ENCODE assay signal across 19 cellular contexts in the genomic region with DNA sequence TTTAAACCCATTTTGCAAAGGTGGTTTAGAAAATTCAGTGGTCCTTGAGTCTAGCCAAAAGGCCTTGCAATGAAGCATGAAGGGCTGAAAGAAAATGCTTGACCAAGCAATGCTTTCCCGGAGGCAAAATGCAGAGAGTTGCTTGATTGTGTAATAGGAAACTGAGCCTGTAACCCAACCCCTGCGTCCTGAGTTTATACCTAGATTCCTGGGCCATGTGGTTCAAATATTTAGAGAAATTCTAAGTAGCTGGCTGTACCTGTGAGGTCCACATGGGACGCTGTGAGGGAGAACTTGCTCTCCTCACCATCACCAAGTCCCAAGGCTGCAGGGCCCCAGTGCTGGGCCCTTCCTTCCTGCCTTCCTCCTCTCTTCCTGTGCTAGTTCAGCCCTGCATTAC. TPM values are rescaled to one million over a fixed set of nuclear protein-coding genes. Genes with fewer than 3 reads are reported as not detected.
DNase-seq lines count a peak whose midpoint lies in the region; ATAC-seq and TF ChIP-seq lines count a peak whose summit lies in the region.
"Had no signal": no experiment of that assay in that cellular context is flagged by ENCODE, and none has a peak within 500 bp of the region (broad histone marks: within the 10 kb centered on the region; RNA-seq: fewer than 3 reads in every experiment).

No MANE protein-coding gene starts in this region.

- TF ChIP-seq CTCF in nephron progenitor cell (IDR thresholded peaks at IDR 0.05), result no peak

- DNase-seq in ELR (ENCODE audit: low read depth) (peak; percentile 3), HEK293T (ENCODE audit: extremely low spot score) (peak; percentile 25), dedifferentiated amniotic fluid mesenchymal stem cell (ENCODE audit: extremely low spot score) (peak; percentile 75), nephron progenitor cell (no peak), left colon (no peak)
- DNase-seq: activated CD4-positive, alpha-beta memory T cell treated with anti-CD3 and anti-CD28 coated beads, Interleukin-2, amount 10 ng/mL, durations not matched to agents 7 days and 5 days; activated naive CD8-positive, alpha-beta T cell treated with anti-CD3 and anti-CD28 coated beads, Interleukin-2, amount 10 ng/mL, durations not matched to agents 7 days and 5 days; esophagus squamous epithelium; GDM1; GOT3; left cardiac atrium; mucosa of descending colon; NCI-H146; NCI-H345; right cardiac atrium; T-helper 1 cell; WERI-Rb-1 had no signal

- H3K27me3 Mint-ChIP-seq in nephron progenitor cell (ENCODE audit: low read depth, poor library complexity), result peaks cover 10% of the 10 kb centered on the region
- H3K27me3 Mint-ChIP-seq: activated CD4-positive, alpha-beta memory T cell treated with anti-CD3 and anti-CD28 coated beads, Interleukin-2, amount 10 ng/mL, durations not matched to agents 7 days and 5 days had no signal

- CTCF ChIA-PET in HEK293T (lab: Yijun Ruan, JAX), result no interaction called here

- no peak overlapping the region for H3K4me3 Mint-ChIP-seq in nephron progenitor cell
- H3K4me3 Mint-ChIP-seq: activated CD4-positive, alpha-beta memory T cell treated with anti-CD3 and anti-CD28 coated beads, Interleukin-2, amount 10 ng/mL, durations not matched to agents 7 days and 5 days; activated naive CD8-positive, alpha-beta T cell treated with anti-CD3 and anti-CD28 coated beads, Interleukin-2, amount 10 ng/mL, durations not matched to agents 7 days and 5 days had no signal

- no peaks in the 10 kb centered on the region for H3K9me3 Mint-ChIP-seq in nephron progenitor cell
- H3K9me3 Mint-ChIP-seq: activated CD4-positive, alpha-beta memory T cell treated with anti-CD3 and anti-CD28 coated beads, Interleukin-2, amount 10 ng/mL, durations not matched to agents 7 days and 5 days; activated naive CD8-positive, alpha-beta T cell treated with anti-CD3 and anti-CD28 coated beads, Interleukin-2, amount 10 ng/mL, durations not matched to agents 7 days and 5 days had no signal

- ATAC-seq in HG03432 (IDR thresholded peaks at IDR 0.05; ENCODE audit: unreplicated experiment) (no peak), HG02610 (IDR thresholded peaks at IDR 0.05; ENCODE audit: unreplicated experiment) (no peak), left colon (no peak)
- ATAC-seq: left cardiac atrium, mucosa of descending colon, right cardiac atrium had no signal

- intact Hi-C loops in left colon (cut with DNase I, micrococcal nuclease), result no loop called here

- peak overlapping the region; percentile 79 for H3K27ac Mint-ChIP-seq in nephron progenitor cell
- H3K27ac Mint-ChIP-seq: activated CD4-positive, alpha-beta memory T cell treated with anti-CD3 and anti-CD28 coated beads, Interleukin-2, amount 10 ng/mL, durations not matched to agents 7 days and 5 days; activated naive CD8-positive, alpha-beta T cell treated with anti-CD3 and anti-CD28 coated beads, Interleukin-2, amount 10 ng/mL, durations not matched to agents 7 days and 5 days had no signal

- H3K36me3 Mint-ChIP-seq in nephron progenitor cell (ENCODE audit: low read depth), result no peaks in the 10 kb centered on the region
- H3K36me3 Mint-ChIP-seq: activated naive CD8-positive, alpha-beta T cell treated with anti-CD3 and anti-CD28 coated beads, Interleukin-2, amount 10 ng/mL, durations not matched to agents 7 days and 5 days had no signal

- peaks cover 86% of the 10 kb centered on the region for H3K4me1 Mint-ChIP-seq in nephron progenitor cell
- H3K4me1 Mint-ChIP-seq: activated CD4-positive, alpha-beta memory T cell treated with anti-CD3 and anti-CD28 coated beads, Interleukin-2, amount 10 ng/mL, durations not matched to agents 7 days and 5 days; activated naive CD8-positive, alpha-beta T cell treated with anti-CD3 and anti-CD28 coated beads, Interleukin-2, amount 10 ng/mL, durations not matched to agents 7 days and 5 days had no signal

- POLR2A ChIA-PET in HEK293T (lab: Yijun Ruan, JAX), result no interaction called here

TF ChIP-seq in HEK293T, 16 proteins besides CTCF, POLR2A, EP300 and RAD21:
- no peak for TF ChIP-seq BHLHE40 (IDR thresholded peaks at IDR 0.05; ENCODE audit: borderline replicate concordance)
- no peak for TF ChIP-seq PKNOX1 (IDR thresholded peaks at IDR 0.05)
- no peak for TF ChIP-seq ELF4 (IDR thresholded peaks at IDR 0.05)
- TF ChIP-seq SUZ12 (IDR thresholded peaks at IDR 0.05), result no peak
- no peak for TF ChIP-seq FOXA1 (IDR thresholded peaks at IDR 0.05)
- no peak for TF ChIP-seq FOXM1 (IDR thresholded peaks at IDR 0.05; ENCODE audit: borderline replicate concordance)
- TF ChIP-seq ZNF384 (IDR thresholded peaks at IDR 0.05), result no peak
- TF ChIP-seq L3MBTL2 (conservative IDR thresholded peaks at IDR 0.05), result no peak
- no peak for TF ChIP-seq FOXK2 (IDR thresholded peaks at IDR 0.05)
- TF ChIP-seq HDGF (IDR thresholded peaks at IDR 0.05; ENCODE audit: borderline replicate concordance), result no peak

RNA-seq across cellular contexts. Expression of gene CXCL12, which starts 45.7 kb away (rescaled TPM):
- total RNA-seq in left colon, result 10 to 100 TPM; 15.5 to 61.3 TPM
- total RNA-seq: activated CD4-positive, alpha-beta memory T cell treated with anti-CD3 and anti-CD28 coated beads, Interleukin-2, amount 10 ng/mL, durations not matched to agents 7 days and 5 days; activated naive CD8-positive, alpha-beta T cell treated with anti-CD3 and anti-CD28 coated beads, Interleukin-2, amount 10 ng/mL, durations not matched to agents 7 days and 5 days had no signal

Comparison
In these comparisons a context has a peak if more than half of its experiments do, and no peak if none do; other contexts are left out.
1. DNase-seq: peak in ELR (single experiment), HEK293T (single experiment) and dedifferentiated amniotic fluid mesenchymal stem cell (single experiment); none in nephron progenitor cell (single experiment) and left colon (0 of 2).